ENCODE assay signal across 9 cellular contexts in genomic region chr12:104596128-104596799, GRCh38.
DNase-seq lines count a peak whose midpoint lies in the region; ATAC-seq and TF ChIP-seq lines count a peak whose summit lies in the region.
"Had no signal": no experiment of that assay in that cellular context is flagged by ENCODE, and none has a peak within 500 bp of the region (broad histone marks: within the 10 kb centered on the region; RNA-seq: fewer than 3 reads in every experiment).

No MANE protein-coding gene starts in this region.

- H3K9me3 ChIP-seq in left ventricle myocardium inferior (replicated peaks) (no peaks in the 10 kb centered on the region), right lobe of liver (no peaks in the 10 kb centered on the region)

- TF ChIP-seq POLR2A in right lobe of liver (IDR thresholded peaks at IDR 0.05) = no peak

- ATAC-seq in right lobe of liver (no peak), GM19455 (IDR thresholded peaks at IDR 0.05; ENCODE audit: unreplicated experiment) (no peak), HG02763 (IDR thresholded peaks at IDR 0.05; ENCODE audit: unreplicated experiment) (no peak)

- TF ChIP-seq CTCF in WI38 (IDR thresholded peaks at IDR 0.05; ENCODE audit: low read depth, low read length) (no peak), left ventricle myocardium inferior (IDR thresholded peaks at IDR 0.05; ENCODE audit: borderline replicate concordance) (no peak), right lobe of liver (IDR thresholded peaks at IDR 0.05) (no peak)

- no peaks in the 10 kb centered on the region for H3K36me3 ChIP-seq in left ventricle myocardium inferior
- no peaks in the 10 kb centered on the region for H3K36me3 ChIP-seq in right lobe of liver

- H3K4me3 ChIP-seq in WI38 (ENCODE audit: low read depth, low read length) (peak overlapping the region; percentile 38), left ventricle myocardium inferior (no peak overlapping the region), right lobe of liver (no peak overlapping the region)

- intact Hi-C loops in left ventricle myocardium inferior (cut with micrococcal nuclease) = no loop called here
- intact Hi-C loops in right lobe of liver (cut with DNase I) = no loop called here

- DNase-seq in HCEC 1CT (peak; percentile 91), left ventricle myocardium inferior (peak; percentile 23), stromal cell of bone marrow (ENCODE audit: low read depth) (peak; percentile 96), NCI-H526 treated with DMSO at 0.1 percent for 48 hours (lab: John Stamatoyannopoulos, UW) (no peak), right lobe of liver (no peak)
- DNase-seq: NCI-H1417 had no signal

- WGBS in right lobe of liver (ENCODE audit: insufficient coverage, low coverage, low lambda C conversion rate, missing lambda C conversion rate) = 51% methylated on average over 12 of the region's 12 CpGs

- H3K27ac ChIP-seq in left ventricle myocardium inferior (replicated peaks) (no peak overlapping the region), right lobe of liver (no peak overlapping the region)

- H3K4me1 ChIP-seq in left ventricle myocardium inferior (peaks cover 38% of the 10 kb centered on the region), right lobe of liver (no peaks in the 10 kb centered on the region)

- no peaks in the 10 kb centered on the region for H3K27me3 ChIP-seq in left ventricle myocardium inferior (ENCODE audit: low read depth)
- H3K27me3 ChIP-seq in right lobe of liver = no peaks in the 10 kb centered on the region

Comparison
In these comparisons a context has a peak if more than half of its experiments do, and no peak if none do; other contexts are left out.
1. DNase-seq: peak in HCEC 1CT (single experiment), left ventricle myocardium inferior (single experiment) and stromal cell of bone marrow (single experiment); none in NCI-H526 treated with DMSO at 0.1 percent for 48 hours (single experiment) and right lobe of liver (0 of 3).